ENCODE assay signal across 8 cellular contexts in the genomic region with DNA sequence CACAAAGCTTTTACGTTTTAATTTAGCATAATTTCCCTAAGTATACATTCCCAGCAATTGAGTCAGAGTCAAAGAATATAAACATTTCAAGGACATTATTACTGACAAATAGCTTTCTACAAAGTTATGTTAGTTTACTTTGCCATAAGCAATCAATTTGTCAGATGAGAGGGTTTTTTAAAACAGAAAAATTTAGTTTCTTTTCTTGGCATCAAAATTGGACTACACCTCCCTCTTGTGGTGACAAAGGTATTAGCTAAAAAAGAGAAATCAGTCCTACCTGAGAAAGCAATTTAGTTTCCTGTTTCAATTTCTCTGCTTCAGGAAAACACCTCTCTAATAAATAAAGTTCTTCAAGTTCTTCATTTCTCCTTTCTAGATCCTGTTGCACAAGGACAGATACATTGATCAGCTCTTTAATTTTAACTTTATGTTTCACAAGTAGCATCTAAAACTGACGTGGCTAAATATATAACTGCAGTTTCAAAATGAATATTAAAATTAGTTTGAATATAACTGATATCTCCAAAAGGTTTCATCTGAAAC. TPM values are rescaled to one million over a fixed set of nuclear protein-coding genes. Genes with fewer than 3 reads are reported as not detected.
A peak's percentile ranks its signal among the peaks of the same experiment; 100 is the strongest.
DNase-seq lines count a peak whose midpoint lies in the region; ATAC-seq and TF ChIP-seq lines count a peak whose summit lies in the region.

No MANE protein-coding gene starts in this region.

- POLR2A ChIA-PET in naive thymus-derived CD4-positive, alpha-beta T cell (lab: Charles Lee), result interaction anchor here (0.7 to 1.2 kb wide), 3 partner anchors 29 to 94 kb away, joined by 3 to 4 read pairs (median 3); partner anchors contain the start of genes DNAI7 and ETFRF1

- no peak overlapping the region for H3K27ac Mint-ChIP-seq in chondrocyte (ENCODE audit: unreplicated experiment)
- H3K27ac Mint-ChIP-seq in naive thymus-derived CD4-positive, alpha-beta T cell, result peak overlapping the region in 2 of 9 donors; percentile 3 to 33

- in situ Hi-C loops in ACHN (cut with HindIII; ENCODE audit: low pct_ligation_motif_present, low pct_unique_long_range_greater_than_20kb, low sequenced_read_pairs), result no loop called here

- no peaks in the 10 kb centered on the region for H3K9me3 ChIP-seq in naive thymus-derived CD4-positive, alpha-beta T cell (ENCODE audit: control insufficient read depth in 2 of 3, low read length in 3 of 3)

- H3K36me3 Mint-ChIP-seq in chondrocyte (ENCODE audit: low read depth), result no peaks in the 10 kb centered on the region
- H3K36me3 Mint-ChIP-seq in naive thymus-derived CD4-positive, alpha-beta T cell, result no peaks in the 10 kb centered on the region

- peak; percentile 68 for DNase-seq in ACHN
- DNase-seq in GM06990 (ENCODE audit: extremely low read depth, insufficient read length), result peak; percentile 57
- peak; percentile 13 to 46 for DNase-seq in NCI-H526 (lab: John Stamatoyannopoulos, UW)
- no peak for DNase-seq in chondrocyte (ENCODE audit: low spot score)
- peak in 7 of 9 donors; percentile 12 to 57 (median 51) for DNase-seq in naive thymus-derived CD4-positive, alpha-beta T cell
- no peak for DNase-seq in NCI-H1436 treated with DMSO at 0.1 percent for 48 hours (lab: John Stamatoyannopoulos, UW)
- DNase-seq in OCI-M2 (lab: John Stamatoyannopoulos, UW; ENCODE audit: unreplicated experiment), result no peak

- peak; percentile 62 for TF ChIP-seq CTCF in GM06990 (IDR thresholded peaks at IDR 0.05; ENCODE audit: insufficient read depth, low read length, poor library complexity, severe bottlenecking)
- TF ChIP-seq CTCF in chondrocyte (IDR thresholded peaks at IDR 0.05), result peak; percentile 93

- H3K27me3 ChIP-seq in GM06990 (replicated peaks; ENCODE audit: control insufficient read depth, insufficient read depth, low read length), result no peaks in the 10 kb centered on the region
- H3K27me3 ChIP-seq in naive thymus-derived CD4-positive, alpha-beta T cell (ENCODE audit: control insufficient read depth in 2 of 2, insufficient read depth in 2 of 2, low read length in 2 of 2), result no peaks in the 10 kb centered on the region

- no peak overlapping the region; the same call in 1 of the 2 replicates for H3K4me3 ChIP-seq in GM06990 (replicated peaks; ENCODE audit: low read depth, low read length)
- no peak overlapping the region for H3K4me3 ChIP-seq in naive thymus-derived CD4-positive, alpha-beta T cell (ENCODE audit: low read length)

- CTCF ChIA-PET in naive thymus-derived CD4-positive, alpha-beta T cell (lab: Charles Lee), result interaction anchor here (0.7 to 1.7 kb wide), 14 partner anchors 10 to 164 kb away, joined by 3 to 7 read pairs (median 4); partner anchors contain the start of genes DNAI7 and ETFRF1

- no peak overlapping the region for H3K27ac ChIP-seq in naive thymus-derived CD4-positive, alpha-beta T cell (ENCODE audit: low read depth, low read length)

- H3K27me3 Mint-ChIP-seq in chondrocyte (ENCODE audit: low read depth), result no peaks in the 10 kb centered on the region
- peaks cover 0 to 6% (median 0%) of the 10 kb centered on the region in 5 donors for H3K27me3 Mint-ChIP-seq in naive thymus-derived CD4-positive, alpha-beta T cell

- no peaks in the 10 kb centered on the region for H3K4me1 ChIP-seq in naive thymus-derived CD4-positive, alpha-beta T cell (ENCODE audit: control insufficient read depth in 2 of 2, insufficient read depth in 2 of 2, low read length in 2 of 2)

- intact Hi-C loops in naive thymus-derived CD4-positive, alpha-beta T cell (cut with micrococcal nuclease), result loop anchor here (1.0 to 5.0 kb wide), 6 partner anchors 25 to 232 kb away; partner anchors contain the start of genes DNAI7 (in 1 of the 2) and ETFRF1 (in 1 of the 2)

- no peaks in the 10 kb centered on the region for H3K9me3 Mint-ChIP-seq in chondrocyte (ENCODE audit: low read depth)
- no peaks in the 10 kb centered on the region for H3K9me3 Mint-ChIP-seq in naive thymus-derived CD4-positive, alpha-beta T cell

- peaks cover 13% of the 10 kb centered on the region for H3K4me1 Mint-ChIP-seq in chondrocyte (ENCODE audit: low read depth)
- H3K4me1 Mint-ChIP-seq in naive thymus-derived CD4-positive, alpha-beta T cell, result peaks cover 0 to 7% (median 6%) of the 10 kb centered on the region in 7 donors

- no peaks in the 10 kb centered on the region for H3K36me3 ChIP-seq in GM06990 (ENCODE audit: control insufficient read depth, insufficient read depth, low read length)
- no peaks in the 10 kb centered on the region for H3K36me3 ChIP-seq in naive thymus-derived CD4-positive, alpha-beta T cell (ENCODE audit: control insufficient read depth in 2 of 3, insufficient read depth in 3 of 3, low read length in 3 of 3)

- peak; percentile 45 for ATAC-seq in HG02678 (IDR thresholded peaks at IDR 0.05; ENCODE audit: unreplicated experiment)
- peak; percentile 60 for ATAC-seq in naive thymus-derived CD4-positive, alpha-beta T cell

- no peak overlapping the region for H3K4me3 Mint-ChIP-seq in chondrocyte (ENCODE audit: unreplicated experiment)
- H3K4me3 Mint-ChIP-seq in naive thymus-derived CD4-positive, alpha-beta T cell, result peak overlapping the region in 5 of 10 donors; percentile 31 to 53 (median 45)

RNA-seq across cellular contexts. Expression of gene DNAI7, which starts 39.9 kb away (rescaled TPM):
- total RNA-seq in chondrocyte, result 0.44 TPM in 1 of 3 replicates, not detected in the others
- under 1 TPM in 4 of 5 experiments, not detected in 1; 0.34 to 0.72 (median 0.50) TPM for total RNA-seq in naive thymus-derived CD4-positive, alpha-beta T cell
- polyA plus RNA-seq in naive thymus-derived CD4-positive, alpha-beta T cell, result under 1 TPM in 1 of 2 donors, not detected in 1; 0.48 TPM

RNA-seq across cellular contexts. Expression of gene ETFRF1, which starts 39.9 kb away (rescaled TPM):
- 9.9 to 19.5 TPM (median 10.8 TPM) in 3 replicates for total RNA-seq in chondrocyte
- 10 to 100 TPM; 12.9 to 39.5 (median 34.4) TPM for total RNA-seq in naive thymus-derived CD4-positive, alpha-beta T cell
- polyA plus RNA-seq in naive thymus-derived CD4-positive, alpha-beta T cell, result 10 to 100 TPM; 31.8 to 80.4 TPM

Comparison
In these comparisons a context has a peak if more than half of its experiments do, and no peak if none do; other contexts are left out.
1. DNase-seq: peak in ACHN (single experiment), GM06990 (single experiment), NCI-H526 (2 of 2) and naive thymus-derived CD4-positive, alpha-beta T cell (7 of 9); none in chondrocyte (single experiment), NCI-H1436 treated with DMSO at 0.1 percent for 48 hours (single experiment) and OCI-M2 (single experiment).